In the genomic region with DNA sequence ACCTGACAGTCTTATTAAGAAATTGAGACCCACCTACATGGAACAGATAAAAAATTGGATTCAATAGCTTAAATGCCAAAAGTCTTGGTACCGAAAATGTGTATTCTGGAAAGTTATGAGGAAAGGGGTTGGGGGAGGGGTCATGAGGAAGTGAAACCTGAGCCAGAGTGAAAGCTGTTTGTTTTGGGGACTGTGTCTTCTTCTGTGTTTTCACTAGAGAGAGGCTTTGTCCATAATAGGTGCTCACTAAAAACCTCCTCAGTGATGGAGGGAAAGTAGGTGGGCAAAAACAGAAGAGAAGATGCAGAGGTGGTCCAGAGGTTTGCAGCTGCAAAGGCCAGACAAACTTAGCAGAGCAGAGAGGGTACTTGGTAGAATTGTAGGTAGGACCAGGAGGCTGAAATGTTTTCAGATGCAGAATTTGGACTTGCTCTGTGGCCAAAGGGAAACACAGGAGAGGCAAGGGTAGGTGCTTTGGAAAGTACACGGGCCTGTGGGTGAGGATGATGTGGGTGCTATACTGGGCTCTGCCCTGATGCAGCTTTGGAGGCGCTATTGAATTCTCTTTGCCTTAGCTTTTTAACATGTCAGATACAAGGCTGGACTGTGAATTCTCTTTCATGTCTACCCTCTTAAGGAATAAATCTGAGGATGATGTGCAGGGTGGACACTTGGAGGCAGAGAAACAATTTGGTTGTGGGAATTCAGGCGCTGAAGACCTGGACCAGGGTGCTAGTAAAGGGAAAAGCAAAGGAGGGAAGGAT, we compare ENCODE assay signal across 1 cellular context.
TF ChIP-seq lines count a peak whose summit lies in the region.

No MANE protein-coding gene starts in this region.

TF ChIP-seq in K562, 482 proteins besides CTCF, POLR2A, EP300 and RAD21 (continued from another document):
- TF ChIP-seq ZHX1 (conservative IDR thresholded peaks at IDR 0.05; ENCODE audit: low read length) (no peak), NUFIP1 (IDR thresholded peaks at IDR 0.05; ENCODE audit: partially characterized antibody) (no peak), ZNF445 (CRISPR knock-in tag; IDR thresholded peaks at IDR 0.05; ENCODE audit: low read depth) (no peak), GABPB1 (CRISPR knock-in tag; IDR thresholded peaks at IDR 0.05) (no peak), NRF1 (conservative IDR thresholded peaks at IDR 0.05 in 1 of 2, IDR thresholded peaks at IDR 0.05 in 1 of 2) (no peak), FOSL1 (tag; conservative IDR thresholded peaks at IDR 0.05) (no peak), WHSC1 (IDR thresholded peaks at IDR 0.05; ENCODE audit: low read length) (no peak)
- TF ChIP-seq, protein P1, sequence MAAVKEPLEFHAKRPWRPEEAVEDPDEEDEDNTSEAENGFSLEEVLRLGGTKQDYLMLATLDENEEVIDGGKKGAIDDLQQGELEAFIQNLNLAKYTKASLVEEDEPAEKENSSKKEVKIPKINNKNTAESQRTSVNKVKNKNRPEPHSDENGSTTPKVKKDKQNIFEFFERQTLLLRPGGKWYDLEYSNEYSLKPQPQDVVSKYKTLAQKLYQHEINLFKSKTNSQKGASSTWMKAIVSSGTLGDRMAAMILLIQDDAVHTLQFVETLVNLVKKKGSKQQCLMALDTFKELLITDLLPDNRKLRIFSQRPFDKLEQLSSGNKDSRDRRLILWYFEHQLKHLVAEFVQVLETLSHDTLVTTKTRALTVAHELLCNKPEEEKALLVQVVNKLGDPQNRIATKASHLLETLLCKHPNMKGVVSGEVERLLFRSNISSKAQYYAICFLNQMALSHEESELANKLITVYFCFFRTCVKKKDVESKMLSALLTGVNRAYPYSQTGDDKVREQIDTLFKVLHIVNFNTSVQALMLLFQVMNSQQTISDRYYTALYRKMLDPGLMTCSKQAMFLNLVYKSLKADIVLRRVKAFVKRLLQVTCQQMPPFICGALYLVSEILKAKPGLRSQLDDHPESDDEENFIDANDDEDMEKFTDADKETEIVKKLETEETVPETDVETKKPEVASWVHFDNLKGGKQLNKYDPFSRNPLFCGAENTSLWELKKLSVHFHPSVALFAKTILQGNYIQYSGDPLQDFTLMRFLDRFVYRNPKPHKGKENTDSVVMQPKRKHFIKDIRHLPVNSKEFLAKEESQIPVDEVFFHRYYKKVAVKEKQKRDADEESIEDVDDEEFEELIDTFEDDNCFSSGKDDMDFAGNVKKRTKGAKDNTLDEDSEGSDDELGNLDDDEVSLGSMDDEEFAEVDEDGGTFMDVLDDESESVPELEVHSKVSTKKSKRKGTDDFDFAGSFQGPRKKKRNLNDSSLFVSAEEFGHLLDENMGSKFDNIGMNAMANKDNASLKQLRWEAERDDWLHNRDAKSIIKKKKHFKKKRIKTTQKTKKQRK (IDR thresholded peaks at IDR 0.05; ENCODE audit: borderline replicate concordance, low read depth, low read length): no peak
